Comparison of ENCODE assay signal across 12 cellular contexts in the genomic region with DNA sequence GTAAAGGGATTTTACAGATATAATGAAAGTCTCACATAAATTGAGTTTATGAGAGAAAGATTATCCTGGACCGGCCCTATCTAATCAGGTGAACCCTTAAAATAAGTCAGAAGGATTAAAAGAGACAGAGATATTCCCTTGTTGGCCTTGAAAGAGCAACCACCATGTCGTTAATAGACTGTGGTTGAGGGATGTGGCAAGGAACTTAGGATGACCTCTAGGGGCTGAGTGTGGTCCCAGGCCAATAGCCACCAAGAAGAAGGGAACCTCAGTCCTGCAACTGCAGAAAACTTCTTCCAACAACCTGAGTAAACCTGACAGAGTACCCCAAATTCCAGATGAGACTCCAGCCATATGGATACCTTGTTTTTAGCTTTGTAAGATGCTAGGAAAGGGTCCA.
DNase-seq lines count a peak whose midpoint lies in the region; ATAC-seq, FAIRE-seq and TF ChIP-seq lines count a peak whose summit lies in the region.
"Had no signal": no experiment of that assay in that cellular context is flagged by ENCODE, and none has a peak within 500 bp of the region (broad histone marks: within the 10 kb centered on the region; RNA-seq: fewer than 3 reads in every experiment).

No MANE protein-coding gene starts in this region.

- intact Hi-C loops in activated naive CD4-positive, alpha-beta T cell treated with anti-CD3 and anti-CD28 coated beads for 36 hours (cut with micrococcal nuclease), result no loop called here

- no peak for TF ChIP-seq POLR2A in GM12891 (IDR thresholded peaks at IDR 0.05; ENCODE audit: low read depth, low read length)

- no peak for DNase-seq in GM12891 (ENCODE audit: insufficient read length, low spot score)
- no peak for DNase-seq in choroid plexus epithelial cell (ENCODE audit: low read depth)
- no peak for DNase-seq in NCI-H1436 treated with DMSO at 0.1 percent for 48 hours (lab: John Stamatoyannopoulos, UW)
- no peak for DNase-seq in osteocyte (ENCODE audit: extremely low spot score, unreplicated experiment)
- no peak for DNase-seq in activated naive CD4-positive, alpha-beta T cell treated with anti-CD3 and anti-CD28 coated beads for 36 hours
- DNase-seq in KBM-7, result no peak
- DNase-seq: activated CD4-positive, alpha-beta T cell treated with anti-CD3 and anti-CD28 coated beads for 1 hour; kidney glomerular epithelial cell; pancreas had no signal

- CTCF ChIA-PET in activated naive CD4-positive, alpha-beta T cell treated with anti-CD3 and anti-CD28 coated beads for 36 hours (lab: Charles Lee), result no interaction called here

- no peak overlapping the region for H3K27ac Mint-ChIP-seq in osteocyte (ENCODE audit: unreplicated experiment)
- no peak overlapping the region for H3K27ac Mint-ChIP-seq in activated naive CD4-positive, alpha-beta T cell treated with anti-CD3 and anti-CD28 coated beads for 36 hours

- no peaks in the 10 kb centered on the region for H3K36me3 Mint-ChIP-seq in osteocyte (ENCODE audit: unreplicated experiment)
- no peaks in the 10 kb centered on the region for H3K36me3 Mint-ChIP-seq in activated naive CD4-positive, alpha-beta T cell treated with anti-CD3 and anti-CD28 coated beads for 36 hours (ENCODE audit: low read depth)

- FAIRE-seq in GM12891 (lab: Jason Lieb, UNC), result peak; percentile 26
- FAIRE-seq: pancreas had no signal

- ATAC-seq in GM21390 (IDR thresholded peaks at IDR 0.05; ENCODE audit: unreplicated experiment) (peak; percentile 75), HG03378 (IDR thresholded peaks at IDR 0.05; ENCODE audit: unreplicated experiment) (peak; percentile 71)
- ATAC-seq: pancreas had no signal

- H3K4me1 Mint-ChIP-seq in osteocyte (ENCODE audit: unreplicated experiment), result no peaks in the 10 kb centered on the region
- H3K4me1 Mint-ChIP-seq in activated naive CD4-positive, alpha-beta T cell treated with anti-CD3 and anti-CD28 coated beads for 36 hours (ENCODE audit: low read depth), result no peaks in the 10 kb centered on the region

- no peak overlapping the region for H3K4me3 Mint-ChIP-seq in osteocyte (ENCODE audit: unreplicated experiment)
- H3K4me3 Mint-ChIP-seq in activated naive CD4-positive, alpha-beta T cell treated with anti-CD3 and anti-CD28 coated beads for 36 hours, result no peak overlapping the region

- peaks cover 12% of the 10 kb centered on the region for H3K27me3 Mint-ChIP-seq in osteocyte (ENCODE audit: unreplicated experiment)
- no peaks in the 10 kb centered on the region for H3K27me3 Mint-ChIP-seq in activated naive CD4-positive, alpha-beta T cell treated with anti-CD3 and anti-CD28 coated beads for 36 hours (ENCODE audit: low read depth)

- peak; percentile 4 for TF ChIP-seq CTCF in choroid plexus epithelial cell (conservative IDR thresholded peaks at IDR 0.05; ENCODE audit: low read depth, low read length)
- no peak for TF ChIP-seq CTCF in osteocyte (IDR thresholded peaks at IDR 0.05)

- H3K4me3 ChIP-seq in choroid plexus epithelial cell (ENCODE audit: low read depth, low read length), result no peak overlapping the region
- H3K4me3 ChIP-seq: pancreas, vagina had no signal

- H3K9me3 Mint-ChIP-seq in osteocyte (ENCODE audit: unreplicated experiment), result peaks cover 21% of the 10 kb centered on the region
- peaks cover 12% of the 10 kb centered on the region for H3K9me3 Mint-ChIP-seq in activated naive CD4-positive, alpha-beta T cell treated with anti-CD3 and anti-CD28 coated beads for 36 hours

- in situ Hi-C loops in KBM-7 (cut with MboI; ENCODE audit: low pct_unique_long_range_greater_than_20kb, low sequenced_read_pairs), result no loop called here

TF ChIP-seq in GM12891, 5 proteins besides CTCF, POLR2A, EP300 and RAD21:
- TF ChIP-seq TAF1 (IDR thresholded peaks at IDR 0.05; ENCODE audit: low read depth, low read length), result no peak
- no peak for TF ChIP-seq POLR2AphosphoS5 (IDR thresholded peaks at IDR 0.05; ENCODE audit: low read depth, low read length)
- TF ChIP-seq PAX5 (IDR thresholded peaks at IDR 0.05; ENCODE audit: insufficient read depth, low read length, severe bottlenecking), result no peak
- no peak for TF ChIP-seq POU2F2 (IDR thresholded peaks at IDR 0.05; ENCODE audit: low read depth, low read length)
- TF ChIP-seq SPI1 (IDR thresholded peaks at IDR 0.05; ENCODE audit: low read depth, low read length), result no peak
